In genomic region chr4:144650311-144650820, GRCh38 we compare ENCODE assay signal across 22 cellular contexts. TPM values are rescaled to one million over a fixed set of nuclear protein-coding genes. Genes with fewer than 3 reads are reported as not detected.
DNase-seq lines count a peak whose midpoint lies in the region; ATAC-seq and TF ChIP-seq lines count a peak whose summit lies in the region.
"Had no signal": no experiment of that assay in that cellular context is flagged by ENCODE, and none has a peak within 500 bp of the region (broad histone marks: within the 10 kb centered on the region; RNA-seq: fewer than 3 reads in every experiment).

No MANE protein-coding gene starts in this region.

- no peaks in the 10 kb centered on the region for H3K9me3 ChIP-seq in SJCRH30 (replicated peaks)
- H3K9me3 ChIP-seq: breast epithelium had no signal

- H3K27ac ChIP-seq in SJCRH30: peak overlapping the region; percentile 84
- H3K27ac ChIP-seq: breast epithelium had no signal

- H3K4me1 Mint-ChIP-seq in type B pancreatic cell (ENCODE audit: unreplicated experiment): peaks cover 28% of the 10 kb centered on the region

- ATAC-seq in GM18511 (IDR thresholded peaks at IDR 0.05; ENCODE audit: unreplicated experiment): no peak
- no peak for ATAC-seq in GM19328 (IDR thresholded peaks at IDR 0.05; ENCODE audit: unreplicated experiment)
- ATAC-seq: activated CD8-positive, alpha-beta T cell treated with anti-CD3 and anti-CD28 coated beads for 36 hours; activated T-cell treated with anti-CD3 and anti-CD28 coated beads, Interleukin-2, amount 50 U/mL, for 4 hours; T-helper 17 cell had no signal

- H3K27me3 ChIP-seq in SJCRH30: no peaks in the 10 kb centered on the region

- DNase-seq in NCI-H345 (lab: John Stamatoyannopoulos, UW): peak; percentile 1
- no peak for DNase-seq in NCI-H345 treated with DMSO at 0.1 percent for 48 hours (lab: John Stamatoyannopoulos, UW; ENCODE audit: unreplicated experiment)
- DNase-seq in SJCRH30: peak in 1 of 2 experiments; percentile 57
- no peak for DNase-seq in fibroblast of pulmonary artery (ENCODE audit: low read depth)
- DNase-seq in type B pancreatic cell (ENCODE audit: extremely low spot score, unreplicated experiment): no peak
- DNase-seq in cerebellar nuclear complex (lab: John Stamatoyannopoulos, UW): no peak
- DNase-seq: activated CD8-positive, alpha-beta T cell treated with anti-CD3 and anti-CD28 coated beads for 36 hours; activated T-cell treated with anti-CD3 and anti-CD28 coated beads, Interleukin-2, amount 50 U/mL, for 4 hours; effector memory CD4-positive, alpha-beta T cell; kidney; NCI-H1048; NCI-H2171; NK-92 treated with Interleukin-12 subunit alpha and Interleukin-12 subunit beta, amount 100 ng/mL, for 24 hours; stimulated activated naive CD4-positive, alpha-beta T cell treated with Interleukin-2 at 50 U/mL for 16 hours; T-helper 17 cell; trophoblast cell had no signal

- TF ChIP-seq CTCF in fibroblast of pulmonary artery (IDR thresholded peaks at IDR 0.05; ENCODE audit: low read length, missing control alignments) (no peak), type B pancreatic cell (conservative IDR thresholded peaks at IDR 0.05) (no peak)

- no peaks in the 10 kb centered on the region for H3K9me3 Mint-ChIP-seq in type B pancreatic cell
- H3K9me3 Mint-ChIP-seq: activated CD8-positive, alpha-beta T cell treated with anti-CD3 and anti-CD28 coated beads for 36 hours; activated T-cell treated with anti-CD3 and anti-CD28 coated beads, Interleukin-2, amount 50 U/mL, for 4 hours had no signal

- H3K27ac Mint-ChIP-seq in type B pancreatic cell: no peak overlapping the region
- H3K27ac Mint-ChIP-seq: activated CD8-positive, alpha-beta T cell treated with anti-CD3 and anti-CD28 coated beads for 36 hours; activated naive CD8-positive, alpha-beta T cell; CD14-positive monocyte; IgD-negative memory B cell; T-helper 17 cell had no signal

- peaks cover 46% of the 10 kb centered on the region for H3K36me3 ChIP-seq in SJCRH30
- H3K36me3 ChIP-seq: breast epithelium had no signal

- peaks cover 36% of the 10 kb centered on the region for H3K4me1 ChIP-seq in SJCRH30
- H3K4me1 ChIP-seq: breast epithelium had no signal

- peak overlapping the region; percentile 74 for H3K4me3 Mint-ChIP-seq in type B pancreatic cell
- H3K4me3 Mint-ChIP-seq: activated CD8-positive, alpha-beta T cell treated with anti-CD3 and anti-CD28 coated beads for 36 hours; activated naive CD8-positive, alpha-beta T cell; activated T-cell treated with anti-CD3 and anti-CD28 coated beads, Interleukin-2, amount 50 U/mL, for 4 hours; CD14-positive monocyte; T-helper 17 cell had no signal

- peak overlapping the region; percentile 77 for H3K4me3 ChIP-seq in SJCRH30
- peak overlapping the region; percentile 89 for H3K4me3 ChIP-seq in fibroblast of pulmonary artery (replicated peaks; ENCODE audit: low read depth, low read length)
- H3K4me3 ChIP-seq: breast epithelium had no signal

- peaks cover 34% of the 10 kb centered on the region for H3K27me3 Mint-ChIP-seq in type B pancreatic cell

- H3K36me3 Mint-ChIP-seq in type B pancreatic cell: peaks cover 2% of the 10 kb centered on the region
- H3K36me3 Mint-ChIP-seq: activated naive CD8-positive, alpha-beta T cell; CD14-positive monocyte; IgD-negative memory B cell had no signal

RNA-seq across cellular contexts. Expression of gene HHIP, which starts 4.4 kb away (rescaled TPM):
- 161 and 170 TPM in 2 replicates for total RNA-seq in SJCRH30 (2014; rRNA removed; shearing (Covaris generic))
- total RNA-seq in type B pancreatic cell (ENCODE audit: low replicate concordance): 5.6 and 29.6 TPM in 2 replicates
- total RNA-seq: activated CD8-positive, alpha-beta T cell treated with anti-CD3 and anti-CD28 coated beads for 36 hours; T-helper 17 cell had no signal
